In genomic region chr3:116770815-116771450, GRCh38 we compare ENCODE assay signal across 8 cellular contexts.
DNase-seq lines count a peak whose midpoint lies in the region; ATAC-seq and TF ChIP-seq lines count a peak whose summit lies in the region.

No MANE protein-coding gene starts in this region.

- no peak overlapping the region for H3K4me3 ChIP-seq in lower lobe of right lung

- H3K27me3 ChIP-seq in lower lobe of right lung (ENCODE audit: low read depth) = no peaks in the 10 kb centered on the region

- no peaks in the 10 kb centered on the region for H3K4me1 ChIP-seq in lower lobe of right lung

- no peaks in the 10 kb centered on the region for H3K9me3 ChIP-seq in lower lobe of right lung

- ATAC-seq in GM18873 (IDR thresholded peaks at IDR 0.05; ENCODE audit: low FRiP score, unreplicated experiment) = peak; percentile 98
- ATAC-seq in HG03045 (IDR thresholded peaks at IDR 0.05; ENCODE audit: unreplicated experiment) = peak; percentile 95
- ATAC-seq in lower lobe of right lung = peak; percentile 85 to 89

- H3K27ac ChIP-seq in lower lobe of right lung = no peak overlapping the region

- H3K36me3 ChIP-seq in lower lobe of right lung = no peaks in the 10 kb centered on the region

- peak; percentile 73 for TF ChIP-seq CTCF in lower lobe of right lung (IDR thresholded peaks at IDR 0.05)

- intact Hi-C loops in lower lobe of right lung (cut with DNase I) = no loop called here

- peak in 12 of 14 donors; percentile 2 to 71 (median 47) for DNase-seq in C1 segment of cervical spinal cord (lab: John Stamatoyannopoulos, UW)
- peak; percentile 84 for DNase-seq in NCI-H1694 (lab: John Stamatoyannopoulos, UW)
- DNase-seq in SKM-1 treated with dmso at 0.1 percent for 144 hours (lab: John Stamatoyannopoulos, UW; ENCODE audit: unreplicated experiment) = peak; percentile 62
- DNase-seq in dedifferentiated amniotic fluid mesenchymal stem cell (ENCODE audit: extremely low spot score) = peak; percentile 85
- no peak for DNase-seq in lower lobe of right lung
- DNase-seq in stromal cell of bone marrow (ENCODE audit: low read depth) = peak; percentile 61
